In the genomic region with DNA sequence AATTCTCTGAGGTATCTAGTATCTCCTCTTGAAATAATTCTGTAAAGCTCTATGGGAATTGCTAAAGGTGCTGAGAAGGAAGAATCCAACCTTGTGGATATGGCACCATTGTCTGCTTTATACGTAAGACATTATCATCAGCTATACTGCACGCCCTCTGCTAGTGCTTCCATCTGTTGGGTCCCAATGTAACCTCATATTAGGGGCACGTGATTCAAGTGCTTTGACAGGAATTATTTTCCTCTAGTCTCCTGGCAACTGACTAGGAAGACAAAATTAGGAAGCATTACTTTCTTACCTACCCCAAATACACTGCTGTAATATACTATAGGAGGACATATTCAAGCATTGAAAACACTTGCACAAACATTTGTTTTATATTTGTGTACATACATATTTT, we compare ENCODE assay signal across 19 cellular contexts.
"Had no signal": no experiment of that assay in that cellular context is flagged by ENCODE, and none has a peak within 500 bp of the region (broad histone marks: within the 10 kb centered on the region; RNA-seq: fewer than 3 reads in every experiment).

No MANE protein-coding gene starts in this region.

- DNase-seq: cortex of kidney; dorsolateral prefrontal cortex; effector CD8-positive, alpha-beta T cell; foreskin melanocyte; kidney; left colon; mammary epithelial cell; naive thymus-derived CD4-positive, alpha-beta T cell; nephron progenitor cell; right lobe of liver; stimulated activated CD4-positive, alpha-beta T cell treated with anti-CD3 and anti-CD28 coated beads, Interleukin-4, amount 100 ng/mL, for 1 hour; stimulated activated CD8-positive, alpha-beta memory T cell treated with anti-CD3 and anti-CD28 coated beads, Interleukin-4, amount 100 ng/mL, for 48 hours; upper lobe of right lung had no signal

- H3K79me2 ChIP-seq: parathyroid adenoma had no signal

- H3K36me3 ChIP-seq: prostate gland had no signal

- H3K9me3 ChIP-seq: prostate gland, tibial nerve, upper lobe of right lung, vagina had no signal

- H3K9ac ChIP-seq: parathyroid adenoma had no signal

- H3K4me3 ChIP-seq: dorsolateral prefrontal cortex, prostate gland, right lobe of liver, tibial nerve, upper lobe of right lung, vagina had no signal

- H3K27me3 ChIP-seq: dorsolateral prefrontal cortex, right lobe of liver, tibial nerve, upper lobe of right lung, vagina had no signal

- H3K9me3 Mint-ChIP-seq: naive thymus-derived CD4-positive, alpha-beta T cell; nephron progenitor cell; stimulated activated effector memory CD8-positive, alpha-beta T cell treated with anti-CD3 and anti-CD28 coated beads, Interleukin-12 subunit alpha, Interleukin-12 subunit beta, amount 100 ng/mL, for 72 hours; stimulated activated naive CD8-positive, alpha-beta T cell treated with anti-CD3 and anti-CD28 coated beads, Interleukin-15, Interleukin-2, amounts not matched to agents 100 ng/mL and 50 ng/mL, for 24 hours had no signal

- ATAC-seq: left colon; naive thymus-derived CD4-positive, alpha-beta T cell; right lobe of liver; stimulated activated effector memory CD8-positive, alpha-beta T cell treated with anti-CD3 and anti-CD28 coated beads, Interleukin-12 subunit alpha, Interleukin-12 subunit beta, amount 100 ng/mL, for 72 hours; upper lobe of right lung had no signal

- H3K27ac Mint-ChIP-seq: nephron progenitor cell; stimulated activated effector memory CD8-positive, alpha-beta T cell treated with anti-CD3 and anti-CD28 coated beads, Interleukin-12 subunit alpha, Interleukin-12 subunit beta, amount 100 ng/mL, for 72 hours; stimulated activated naive CD8-positive, alpha-beta T cell treated with anti-CD3 and anti-CD28 coated beads, Interleukin-15, Interleukin-2, amounts not matched to agents 100 ng/mL and 50 ng/mL, for 24 hours had no signal

- H3K27me3 Mint-ChIP-seq: naive thymus-derived CD4-positive, alpha-beta T cell; stimulated activated naive CD8-positive, alpha-beta T cell treated with anti-CD3 and anti-CD28 coated beads, Interleukin-15, Interleukin-2, amounts not matched to agents 100 ng/mL and 50 ng/mL, for 24 hours had no signal

- H2AFZ ChIP-seq: parathyroid adenoma had no signal

- H3K4me1 Mint-ChIP-seq: nephron progenitor cell had no signal

- H3K4me1 ChIP-seq: parathyroid adenoma, prostate gland, right lobe of liver, tibial nerve, upper lobe of right lung, vagina had no signal

- H3K4me3 Mint-ChIP-seq: naive thymus-derived CD4-positive, alpha-beta T cell; nephron progenitor cell; stimulated activated effector memory CD8-positive, alpha-beta T cell treated with anti-CD3 and anti-CD28 coated beads, Interleukin-12 subunit alpha, Interleukin-12 subunit beta, amount 100 ng/mL, for 72 hours; stimulated activated naive CD8-positive, alpha-beta T cell treated with anti-CD3 and anti-CD28 coated beads, Interleukin-15, Interleukin-2, amounts not matched to agents 100 ng/mL and 50 ng/mL, for 24 hours had no signal

- H3K27ac ChIP-seq: parathyroid adenoma, prostate gland, right lobe of liver, tibial nerve, upper lobe of right lung, vagina had no signal
